ENCODE assay signal across 1 cellular context in genomic region chr17:75779250-75779986, GRCh38.
TF ChIP-seq lines count a peak whose summit lies in the region.

No MANE protein-coding gene starts in this region.

TF ChIP-seq in HEK293, 187 proteins besides CTCF, POLR2A, EP300 and RAD21 (continued from another document and continues in another):
- TF ChIP-seq PRDM10 (tag by site-specific recombination; IDR thresholded peaks at IDR 0.05) (peak; percentile 11; the same call in 1 of the 2 replicates), ZNF513 (tag by site-specific recombination; IDR thresholded peaks at IDR 0.05) (peak; percentile 44), MZF1 (tag by site-specific recombination; IDR thresholded peaks at IDR 0.05; ENCODE audit: borderline replicate concordance) (no peak), ZNF521 (tag by site-specific recombination; IDR thresholded peaks at IDR 0.05) (no peak), ZSCAN4 (tag by site-specific recombination; IDR thresholded peaks at IDR 0.05) (no peak), ZIC2 (tag by site-specific recombination; IDR thresholded peaks at IDR 0.05) (peak; percentile 85), ZNF169 (tag by site-specific recombination; IDR thresholded peaks at IDR 0.05) (no peak), TSHZ1 (tag by site-specific recombination; IDR thresholded peaks at IDR 0.05; ENCODE audit: borderline replicate concordance) (no peak; the same call in 1 of the 2 replicates), ZNF530 (tag by site-specific recombination; IDR thresholded peaks at IDR 0.05; ENCODE audit: low read depth) (no peak), SCRT1 (tag by site-specific recombination; IDR thresholded peaks at IDR 0.05; ENCODE audit: borderline replicate concordance) (no peak), ZSCAN5A (tag by site-specific recombination; IDR thresholded peaks at IDR 0.05) (peak; percentile 91), YY2 (tag by site-specific recombination; IDR thresholded peaks at IDR 0.05) (peak; percentile 68), SP7 (tag by site-specific recombination; IDR thresholded peaks at IDR 0.05) (peak; percentile 78), ZSCAN30 (tag by site-specific recombination; IDR thresholded peaks at IDR 0.05) (peak; percentile 97), PBX3 (CRISPR knock-in tag; IDR thresholded peaks at IDR 0.05) (peak; percentile 47; the same call in 1 of the 2 replicates), ZSCAN23 (tag by site-specific recombination; IDR thresholded peaks at IDR 0.05) (no peak), ZSCAN16 (tag by site-specific recombination; IDR thresholded peaks at IDR 0.05) (peak; percentile 58; the same call in 1 of the 2 replicates), ZNF768 (tag by site-specific recombination; IDR thresholded peaks at IDR 0.05) (no peak), ZNF23 (tag by site-specific recombination; IDR thresholded peaks at IDR 0.05; ENCODE audit: borderline replicate concordance) (no peak), ZNF558 (tag by site-specific recombination; IDR thresholded peaks at IDR 0.05) (no peak; the same call in 1 of the 2 replicates), ZNF335 (tag by site-specific recombination; conservative IDR thresholded peaks at IDR 0.05) (no peak), ZNF248 (tag by site-specific recombination; IDR thresholded peaks at IDR 0.05) (no peak), ZNF585B (tag by site-specific recombination; IDR thresholded peaks at IDR 0.05) (no peak), INSM2 (tag by site-specific recombination; IDR thresholded peaks at IDR 0.05) (peak; percentile 78), OVOL3 (tag by site-specific recombination; IDR thresholded peaks at IDR 0.05) (peak; percentile 68), ZNF18 (tag by site-specific recombination; IDR thresholded peaks at IDR 0.05) (no peak), ZNF621 (tag by site-specific recombination; IDR thresholded peaks at IDR 0.05) (no peak), ZNF114 (tag by site-specific recombination; IDR thresholded peaks at IDR 0.05) (no peak), ZNF660 (tag by site-specific recombination; IDR thresholded peaks at IDR 0.05) (peak; percentile 96), OSR2 (tag by site-specific recombination; IDR thresholded peaks at IDR 0.05) (peak; percentile 7; the same call in 1 of the 2 replicates), BCL11A (tag by site-specific recombination; IDR thresholded peaks at IDR 0.05; ENCODE audit: low read depth) (no peak), ZNF571 (tag by site-specific recombination; IDR thresholded peaks at IDR 0.05) (no peak), EGR2 (tag by site-specific recombination; IDR thresholded peaks at IDR 0.05; ENCODE audit: low read depth) (peak; percentile 82), ZNF473 (tag by site-specific recombination; IDR thresholded peaks at IDR 0.05) (no peak), ZXDB (tag by site-specific recombination; IDR thresholded peaks at IDR 0.05) (peak; percentile 41; the same call in 1 of the 2 replicates), KLF1 (tag by site-specific recombination; IDR thresholded peaks at IDR 0.05) (peak; percentile 63; the same call in 1 of the 2 replicates), ATF2 (tag by site-specific recombination; IDR thresholded peaks at IDR 0.05; ENCODE audit: low read depth) (no peak), TCF7L2 (IDR thresholded peaks at IDR 0.05; ENCODE audit: borderline replicate concordance, low read depth, low read length) (no peak), ZNF302 (tag by site-specific recombination; IDR thresholded peaks at IDR 0.05; ENCODE audit: low read depth) (no peak), ZNF146 (tag by site-specific recombination; IDR thresholded peaks at IDR 0.05) (peak; percentile 36; the same call in 1 of the 2 replicates), ZNF610 (tag by site-specific recombination; IDR thresholded peaks at IDR 0.05; ENCODE audit: borderline replicate concordance) (peak; percentile 96), ZNF426 (tag by site-specific recombination; IDR thresholded peaks at IDR 0.05) (no peak)
